ENCODE assay signal across 16 cellular contexts in genomic region chrX:104742345-104742744, GRCh38.
"Had no signal": no experiment of that assay in that cellular context is flagged by ENCODE, and none has a peak within 500 bp of the region (broad histone marks: within the 10 kb centered on the region; RNA-seq: fewer than 3 reads in every experiment).

No MANE protein-coding gene starts in this region.

- DNase-seq: activated CD4-positive, alpha-beta T cell treated with anti-CD3 and anti-CD28 coated beads, Interleukin-2, amount 50 U/mL, for 4 hours; activated gamma-delta T cell; effector memory CD8-positive, alpha-beta T cell; erythroblast; foreskin melanocyte; hypothalamus; natural killer cell; spleen; stimulated activated CD4-positive, alpha-beta T cell treated with anti-CD3 and anti-CD28 coated beads, Interleukin-4, amount 100 ng/mL, for 4 hours; stimulated activated naive B cell treated with anti-CD40 and anti-IgM and Interleukin-4, amounts not matched to agents 10 μg/mL and 1 μg/mL and 100 μg/mL, for 72 hours; SW 1271; T-helper 2 cell had no signal

- H3K4me1 Mint-ChIP-seq: activated naive CD4-positive, alpha-beta T cell treated with anti-CD3 and anti-CD28 coated beads, Interleukin-2, amount 50 U/mL, for 24 hours; natural killer cell; stimulated activated naive B cell treated with anti-CD40 and anti-IgM and Interleukin-4, amounts not matched to agents 10 μg/mL and 1 μg/mL and 100 μg/mL, for 72 hours had no signal

- H3K9me3 Mint-ChIP-seq: activated naive CD4-positive, alpha-beta T cell treated with anti-CD3 and anti-CD28 coated beads, Interleukin-2, amount 50 U/mL, for 24 hours; natural killer cell; stimulated activated naive B cell treated with anti-CD40 and anti-IgM and Interleukin-4, amounts not matched to agents 10 μg/mL and 1 μg/mL and 100 μg/mL, for 72 hours had no signal

- H3K27me3 ChIP-seq: ascending aorta, cardiac muscle cell, spleen had no signal

- H3K4me3 Mint-ChIP-seq: activated naive CD4-positive, alpha-beta T cell treated with anti-CD3 and anti-CD28 coated beads, Interleukin-2, amount 50 U/mL, for 24 hours; effector memory CD8-positive, alpha-beta T cell; natural killer cell; stimulated activated naive B cell treated with anti-CD40 and anti-IgM and Interleukin-4, amounts not matched to agents 10 μg/mL and 1 μg/mL and 100 μg/mL, for 72 hours had no signal

- H3K36me3 Mint-ChIP-seq: activated naive CD4-positive, alpha-beta T cell treated with anti-CD3 and anti-CD28 coated beads, Interleukin-2, amount 50 U/mL, for 24 hours; natural killer cell; stimulated activated naive B cell treated with anti-CD40 and anti-IgM and Interleukin-4, amounts not matched to agents 10 μg/mL and 1 μg/mL and 100 μg/mL, for 72 hours had no signal

- H3K27ac ChIP-seq: ascending aorta, cardiac muscle cell, spleen, thoracic aorta had no signal

- ATAC-seq: effector memory CD8-positive, alpha-beta T cell; natural killer cell; stimulated activated naive B cell treated with anti-CD40 and anti-IgM and Interleukin-4, amounts not matched to agents 10 μg/mL and 1 μg/mL and 100 μg/mL, for 72 hours had no signal

- H3K4me1 ChIP-seq: ascending aorta, spleen had no signal

- H3K9me3 ChIP-seq: ascending aorta, spleen, thoracic aorta had no signal

- H3K27ac Mint-ChIP-seq: activated naive CD4-positive, alpha-beta T cell treated with anti-CD3 and anti-CD28 coated beads, Interleukin-2, amount 50 U/mL, for 24 hours; effector memory CD8-positive, alpha-beta T cell; natural killer cell; stimulated activated naive B cell treated with anti-CD40 and anti-IgM and Interleukin-4, amounts not matched to agents 10 μg/mL and 1 μg/mL and 100 μg/mL, for 72 hours had no signal

- H3K36me3 ChIP-seq: ascending aorta, cardiac muscle cell, spleen, thoracic aorta had no signal

- H3K4me3 ChIP-seq: ascending aorta, cardiac muscle cell, spleen, thoracic aorta had no signal
